Comparison of ENCODE assay signal across 25 cellular contexts in genomic region chr7:66824041-66824440, GRCh38.
"Had no signal": no experiment of that assay in that cellular context is flagged by ENCODE, and none has a peak within 500 bp of the region (broad histone marks: within the 10 kb centered on the region; RNA-seq: fewer than 3 reads in every experiment).

No MANE protein-coding gene starts in this region.

- DNase-seq: naive thymus-derived CD4-positive, alpha-beta T cell; natural killer cell; nucleus accumbens; pancreas; psoas muscle; right cardiac atrium; right lobe of liver; stimulated activated CD4-positive, alpha-beta T cell treated with anti-CD3 and anti-CD28 coated beads, Interleukin-15, amount 100 ng/mL, for 24 hours; stimulated activated CD4-positive, alpha-beta T cell treated with anti-CD3 and anti-CD28 coated beads, Interleukin-2, amount 100 ng/mL, for 24 hours; stimulated activated CD4-positive, alpha-beta T cell treated with anti-CD3 and anti-CD28 coated beads, Interleukin-2, amount 100 ng/mL, for 48 hours; stimulated activated CD4-positive, alpha-beta T cell treated with anti-CD3 and anti-CD28 coated beads, Interleukin-4, amount 100 ng/mL, for 24 hours; stimulated activated naive CD4-positive, alpha-beta T cell; stimulated activated naive CD8-positive, alpha-beta T cell treated with anti-CD3 and anti-CD28 coated beads, Interleukin-15, amount 100 ng/mL, for 72 hours; stimulated activated naive CD8-positive, alpha-beta T cell treated with anti-CD3 and anti-CD28 coated beads, Interleukin-15, Interleukin-2, amounts not matched to agents 100 U/mL and 50 U/mL, for 24 hours; substantia nigra; testis; tibial artery; transverse colon had no signal

- H3K27me3 ChIP-seq: neural progenitor cell, neutrophil, pancreas, right lobe of liver, suprapubic skin, testis, tibial artery, transverse colon, vagina had no signal

- H3K4me3 ChIP-seq: neural progenitor cell, pancreas, psoas muscle, right lobe of liver, skin epidermis, smooth muscle cell, suprapubic skin, testis, tibial artery, transverse colon, vagina had no signal

- H3K36me3 ChIP-seq: neural progenitor cell, neutrophil, pancreas, right lobe of liver, suprapubic skin, tibial artery, transverse colon, vagina had no signal

- H3K27ac ChIP-seq: neural progenitor cell, neutrophil, pancreas, psoas muscle, right lobe of liver, skin epidermis, suprapubic skin, testis, tibial artery, transverse colon, vagina had no signal

- ATAC-seq: naive thymus-derived CD4-positive, alpha-beta T cell; natural killer cell; pancreas; psoas muscle; right cardiac atrium; stimulated activated memory B cell treated with anti-CD40 and anti-IgM and Interleukin-4, amounts not matched to agents 10 μg/mL and 1 μg/mL and 100 μg/mL, for 72 hours; stimulated activated naive CD8-positive, alpha-beta T cell treated with anti-CD3 and anti-CD28 coated beads, Interleukin-15, amount 100 ng/mL, for 72 hours; stimulated activated naive CD8-positive, alpha-beta T cell treated with anti-CD3 and anti-CD28 coated beads, Interleukin-15, Interleukin-2, amounts not matched to agents 100 U/mL and 50 U/mL, for 24 hours had no signal

- H3K9me3 ChIP-seq: pancreas, psoas muscle, right lobe of liver, testis, tibial artery, transverse colon, vagina had no signal

- H3K4me1 ChIP-seq: neural progenitor cell, pancreas, psoas muscle, right lobe of liver, suprapubic skin, testis, tibial artery, transverse colon, vagina had no signal
